In the genomic region with DNA sequence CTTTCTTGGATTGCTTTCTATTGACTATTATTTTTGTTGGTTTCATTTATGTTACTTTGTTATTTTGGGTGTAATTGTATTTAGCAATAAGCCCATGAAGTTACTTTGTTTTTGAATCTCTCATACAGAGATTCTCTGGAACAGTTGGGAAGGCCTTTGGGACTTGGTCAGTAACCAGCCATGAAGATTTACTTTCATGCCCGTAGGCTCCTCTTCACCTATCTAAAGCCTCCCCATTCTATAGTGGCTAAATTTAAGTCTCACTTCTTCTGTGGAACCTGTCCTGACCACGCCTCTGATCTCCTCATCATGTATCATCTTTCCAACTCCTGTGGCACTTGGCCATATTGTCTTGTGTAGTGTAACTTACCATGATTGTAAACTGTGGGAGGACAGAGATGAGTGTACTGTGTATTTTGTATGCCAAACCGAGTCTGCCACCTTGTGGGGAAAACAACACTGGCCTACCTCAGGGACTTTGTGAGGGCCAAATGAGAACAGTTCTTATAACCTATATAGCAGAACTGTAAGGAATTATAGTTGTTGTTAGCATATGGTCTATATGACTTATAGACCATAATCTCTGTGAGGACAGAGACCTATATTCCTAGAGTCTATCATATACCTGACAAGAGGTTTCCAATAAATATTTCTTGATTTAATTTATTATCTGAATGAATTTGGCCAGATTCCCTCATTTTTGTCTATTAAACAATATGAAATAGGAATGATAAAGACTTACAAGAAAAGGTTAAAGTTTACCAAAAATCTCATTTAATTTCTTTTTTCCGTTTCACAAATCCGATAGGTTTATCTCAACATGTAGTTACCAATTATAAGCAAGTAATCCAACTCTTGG, we compare ENCODE assay signal across 8 cellular contexts.
DNase-seq lines count a peak whose midpoint lies in the region; ATAC-seq and TF ChIP-seq lines count a peak whose summit lies in the region.

No MANE protein-coding gene starts in this region.

- H3K36me3 Mint-ChIP-seq in WTC11, result no peaks in the 10 kb centered on the region

- H3K4me1 Mint-ChIP-seq in WTC11, result no peaks in the 10 kb centered on the region

- TF ChIP-seq CTCF in WTC11 (IDR thresholded peaks at IDR 0.05), result peak; percentile 43; the same call in 1 of the 2 replicates

- CTCF ChIA-PET in WTC11 (lab: Charles Lee), result interaction anchor here (0.8 to 1.5 kb wide), 4 partner anchors 60 to 265 kb away, joined by 3 to 11 read pairs (median 4); partner anchors contain the start of gene STARD9

- H3K4me3 Mint-ChIP-seq in WTC11, result no peak overlapping the region

- ATAC-seq in HG02981 (IDR thresholded peaks at IDR 0.05; ENCODE audit: unreplicated experiment) (peak; percentile 77), WTC11 (peak; percentile 97), GM21390 (IDR thresholded peaks at IDR 0.05; ENCODE audit: unreplicated experiment) (no peak)

- POLR2A ChIA-PET in WTC11 (lab: Charles Lee), result no interaction called here

- no peak overlapping the region for H3K27ac Mint-ChIP-seq in WTC11

- no peaks in the 10 kb centered on the region for H3K9me3 Mint-ChIP-seq in WTC11

- H3K27me3 Mint-ChIP-seq in WTC11 (ENCODE audit: low read depth), result no peaks in the 10 kb centered on the region

- DNase-seq in GDM1 (lab: John Stamatoyannopoulos, UW) (peak; percentile 61), NCI-H2227 (lab: John Stamatoyannopoulos, UW; ENCODE audit: unreplicated experiment) (peak; percentile 67), WTC11 (ENCODE audit: low spot score) (peak; percentile 53), cerebellar cortex (ENCODE audit: low spot score) (peak; percentile 62), left kidney (ENCODE audit: low read depth, low spot score) (peak; percentile 90)
- peak in 2 of 3 donors; percentile 4 to 9 for DNase-seq in stimulated activated CD4-positive, alpha-beta T cell treated with anti-CD3 and anti-CD28 coated beads, TNF-alpha, amount 100 ng/mL, for 1 hour (ENCODE audit: low read depth in 3 of 3, low spot score in 1 of 3)

TF ChIP-seq in WTC11, 78 proteins besides CTCF, POLR2A, EP300 and RAD21:
- no peak for TF ChIP-seq JUN (CRISPR knock-in tag; IDR thresholded peaks at IDR 0.05)
- no peak for TF ChIP-seq ZNF219 (CRISPR knock-in tag; IDR thresholded peaks at IDR 0.05; ENCODE audit: borderline replicate concordance)
- no peak for TF ChIP-seq ATF1 (CRISPR knock-in tag; IDR thresholded peaks at IDR 0.05)
- no peak for TF ChIP-seq PRRX2 (CRISPR knock-in tag; IDR thresholded peaks at IDR 0.05)
- no peak for TF ChIP-seq RORB (CRISPR knock-in tag; IDR thresholded peaks at IDR 0.05)
- no peak for TF ChIP-seq ZBTB43 (CRISPR knock-in tag; IDR thresholded peaks at IDR 0.05)
- TF ChIP-seq KAT7 (CRISPR knock-in tag; IDR thresholded peaks at IDR 0.05; ENCODE audit: borderline replicate concordance), result no peak
- TF ChIP-seq, protein P1, sequence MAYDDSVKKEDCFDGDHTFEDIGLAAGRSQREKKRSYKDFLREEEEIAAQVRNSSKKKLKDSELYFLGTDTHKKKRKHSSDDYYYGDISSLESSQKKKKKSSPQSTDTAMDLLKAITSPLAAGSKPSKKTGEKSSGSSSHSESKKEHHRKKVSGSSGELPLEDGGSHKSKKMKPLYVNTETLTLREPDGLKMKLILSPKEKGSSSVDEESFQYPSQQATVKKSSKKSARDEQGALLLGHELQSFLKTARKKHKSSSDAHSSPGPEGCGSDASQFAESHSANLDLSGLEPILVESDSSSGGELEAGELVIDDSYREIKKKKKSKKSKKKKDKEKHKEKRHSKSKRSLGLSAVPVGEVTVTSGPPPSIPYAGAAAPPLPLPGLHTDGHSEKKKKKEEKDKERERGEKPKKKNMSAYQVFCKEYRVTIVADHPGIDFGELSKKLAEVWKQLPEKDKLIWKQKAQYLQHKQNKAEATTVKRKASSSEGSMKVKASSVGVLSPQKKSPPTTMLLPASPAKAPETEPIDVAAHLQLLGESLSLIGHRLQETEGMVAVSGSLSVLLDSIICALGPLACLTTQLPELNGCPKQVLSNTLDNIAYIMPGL (CRISPR knock-in tag; IDR thresholded peaks at IDR 0.05), result no peak
- TF ChIP-seq TP53 (CRISPR knock-in tag; IDR thresholded peaks at IDR 0.05), result no peak
- TF ChIP-seq NR1H2 (CRISPR knock-in tag; IDR thresholded peaks at IDR 0.05), result no peak
- no peak for TF ChIP-seq CDX4 (CRISPR knock-in tag; IDR thresholded peaks at IDR 0.05; ENCODE audit: borderline replicate concordance)
- TF ChIP-seq, protein P2, sequence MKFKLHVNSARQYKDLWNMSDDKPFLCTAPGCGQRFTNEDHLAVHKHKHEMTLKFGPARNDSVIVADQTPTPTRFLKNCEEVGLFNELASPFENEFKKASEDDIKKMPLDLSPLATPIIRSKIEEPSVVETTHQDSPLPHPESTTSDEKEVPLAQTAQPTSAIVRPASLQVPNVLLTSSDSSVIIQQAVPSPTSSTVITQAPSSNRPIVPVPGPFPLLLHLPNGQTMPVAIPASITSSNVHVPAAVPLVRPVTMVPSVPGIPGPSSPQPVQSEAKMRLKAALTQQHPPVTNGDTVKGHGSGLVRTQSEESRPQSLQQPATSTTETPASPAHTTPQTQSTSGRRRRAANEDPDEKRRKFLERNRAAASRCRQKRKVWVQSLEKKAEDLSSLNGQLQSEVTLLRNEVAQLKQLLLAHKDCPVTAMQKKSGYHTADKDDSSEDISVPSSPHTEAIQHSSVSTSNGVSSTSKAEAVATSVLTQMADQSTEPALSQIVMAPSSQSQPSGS (CRISPR knock-in tag; IDR thresholded peaks at IDR 0.05; ENCODE audit: borderline replicate concordance, low read depth), result no peak
- no peak for TF ChIP-seq ZNF416 (CRISPR knock-in tag; IDR thresholded peaks at IDR 0.05)
- TF ChIP-seq, protein P3, sequence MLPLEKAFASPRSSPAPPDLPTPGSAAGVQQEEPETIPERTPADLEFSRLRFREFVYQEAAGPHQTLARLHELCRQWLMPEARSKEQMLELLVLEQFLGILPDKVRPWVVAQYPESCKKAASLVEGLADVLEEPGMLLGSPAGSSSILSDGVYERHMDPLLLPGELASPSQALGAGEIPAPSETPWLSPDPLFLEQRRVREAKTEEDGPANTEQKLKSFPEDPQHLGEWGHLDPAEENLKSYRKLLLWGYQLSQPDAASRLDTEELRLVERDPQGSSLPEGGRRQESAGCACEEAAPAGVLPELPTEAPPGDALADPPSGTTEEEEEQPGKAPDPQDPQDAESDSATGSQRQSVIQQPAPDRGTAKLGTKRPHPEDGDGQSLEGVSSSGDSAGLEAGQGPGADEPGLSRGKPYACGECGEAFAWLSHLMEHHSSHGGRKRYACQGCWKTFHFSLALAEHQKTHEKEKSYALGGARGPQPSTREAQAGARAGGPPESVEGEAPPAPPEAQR (CRISPR knock-in tag; IDR thresholded peaks at IDR 0.05), result no peak
- no peak for TF ChIP-seq ZNF532 (CRISPR knock-in tag; IDR thresholded peaks at IDR 0.05; ENCODE audit: borderline replicate concordance)
TF ChIP-seq in WTC11: peak in this region for 0.

Comparison
In these comparisons a context has a peak if more than half of its experiments do, and no peak if none do; other contexts are left out.
1. DNase-seq: peak in every context shown above with its lines; median percentile 90 in left kidney; 67 in NCI-H2227; 62 in cerebellar cortex; 61 in GDM1; 53 in WTC11; 6 in stimulated activated CD4-positive, alpha-beta T cell treated with anti-CD3 and anti-CD28 coated beads, TNF-alpha, amount 100 ng/mL, for 1 hour.